Comparison of ENCODE assay signal across 8 cellular contexts in the genomic region with DNA sequence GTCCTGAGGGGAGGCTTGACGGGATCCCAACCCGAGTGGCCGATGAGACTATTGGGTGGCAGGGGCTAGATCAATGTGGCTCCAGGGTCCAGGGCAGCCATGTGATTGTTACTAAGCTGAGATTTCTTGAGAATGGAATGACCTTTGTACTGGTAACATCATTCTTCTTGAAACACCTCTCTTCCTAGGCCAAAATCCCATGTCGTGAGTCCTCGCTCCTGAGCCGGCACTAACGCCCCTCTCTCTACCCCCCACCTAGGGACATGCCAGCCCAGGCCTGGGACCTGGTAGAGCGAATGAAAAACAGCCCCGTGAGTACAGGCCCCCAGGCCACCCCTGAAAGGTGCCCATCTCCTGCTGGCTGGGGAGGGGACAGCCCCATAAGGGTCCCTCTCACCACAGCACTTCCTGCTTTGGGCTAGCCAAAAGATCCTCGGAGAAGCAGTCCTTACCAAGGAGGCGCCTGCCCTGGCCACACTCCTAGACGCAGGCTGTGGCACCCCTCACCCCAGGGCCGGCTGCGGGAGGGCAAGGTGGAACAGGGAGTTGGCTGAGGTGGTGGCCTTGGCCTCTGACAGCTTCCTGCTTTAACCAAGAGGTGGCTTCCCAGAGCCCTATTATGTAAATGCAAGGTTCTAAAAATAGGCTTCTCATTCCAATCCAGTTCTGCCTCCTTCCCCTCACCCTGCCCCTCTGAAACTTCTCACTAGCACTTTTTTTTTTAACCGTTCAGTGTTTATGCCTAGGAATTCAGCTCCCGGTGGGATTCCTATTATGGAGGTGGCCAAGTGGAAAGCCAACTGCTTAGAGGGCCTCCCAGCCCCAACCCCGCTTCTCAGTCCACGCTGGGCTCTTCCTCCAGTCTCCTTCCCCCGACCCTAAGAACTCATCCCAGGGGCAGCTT.
DNase-seq lines count a peak whose midpoint lies in the region; ATAC-seq lines count a peak whose summit lies in the region.

No MANE protein-coding gene starts in this region.

- no peaks in the 10 kb centered on the region for H3K9me3 ChIP-seq in CD8-positive, alpha-beta memory T cell (ENCODE audit: low read length)
- no peaks in the 10 kb centered on the region for H3K9me3 ChIP-seq in naive thymus-derived CD4-positive, alpha-beta T cell (ENCODE audit: control insufficient read depth in 2 of 3, low read length in 3 of 3)
- H3K9me3 ChIP-seq in stomach smooth muscle (ENCODE audit: control insufficient read depth in 2 of 2, low read length in 2 of 2) = no peaks in the 10 kb centered on the region

- H3K27me3 ChIP-seq in CD8-positive, alpha-beta memory T cell (ENCODE audit: insufficient read depth, low read length, poor library complexity, severe bottlenecking) = no peaks in the 10 kb centered on the region
- no peaks in the 10 kb centered on the region for H3K27me3 ChIP-seq in naive thymus-derived CD4-positive, alpha-beta T cell (ENCODE audit: control insufficient read depth in 2 of 2, insufficient read depth in 2 of 2, low read length in 2 of 2)
- no peaks in the 10 kb centered on the region for H3K27me3 ChIP-seq in stomach smooth muscle (ENCODE audit: control insufficient read depth in 1 of 2, insufficient read depth in 2 of 2, low read length in 2 of 2)

- H3K36me3 Mint-ChIP-seq in CD8-positive, alpha-beta memory T cell = peaks cover 0 to 4% (median 2%) of the 10 kb centered on the region in 3 donors
- peaks cover 21% of the 10 kb centered on the region for H3K36me3 Mint-ChIP-seq in effector memory CD8-positive, alpha-beta T cell (ENCODE audit: insufficient read depth)
- H3K36me3 Mint-ChIP-seq in naive thymus-derived CD4-positive, alpha-beta T cell = peaks cover 0 to 6% (median 0%) of the 10 kb centered on the region in 5 donors

- ATAC-seq in HG03280 (IDR thresholded peaks at IDR 0.05; ENCODE audit: unreplicated experiment) = peak; percentile 42
- peak; percentile 61 for ATAC-seq in effector memory CD8-positive, alpha-beta T cell (replicated peaks)
- ATAC-seq in naive thymus-derived CD4-positive, alpha-beta T cell = peak; percentile 59
- no peak for ATAC-seq in GM21367 (IDR thresholded peaks at IDR 0.05; ENCODE audit: unreplicated experiment)

- H3K27ac ChIP-seq in CD8-positive, alpha-beta memory T cell (ENCODE audit: low read depth, low read length) = peak overlapping the region; percentile 52
- H3K27ac ChIP-seq in naive thymus-derived CD4-positive, alpha-beta T cell (ENCODE audit: low read depth, low read length) = peak overlapping the region; percentile 69
- peak overlapping the region; percentile 99 for H3K27ac ChIP-seq in stomach smooth muscle (ENCODE audit: low read length)

- H3K4me1 Mint-ChIP-seq in CD8-positive, alpha-beta memory T cell = peaks cover 59 to 77% (median 63%) of the 10 kb centered on the region in 3 donors
- H3K4me1 Mint-ChIP-seq in effector memory CD8-positive, alpha-beta T cell (ENCODE audit: low read depth in 2 of 2) = peaks cover 42 to 55% of the 10 kb centered on the region in 2 donors
- H3K4me1 Mint-ChIP-seq in naive thymus-derived CD4-positive, alpha-beta T cell = peaks cover 0 to 77% (median 48%) of the 10 kb centered on the region in 7 donors

- peaks cover 67% of the 10 kb centered on the region for H3K4me1 ChIP-seq in CD8-positive, alpha-beta memory T cell (ENCODE audit: insufficient read depth, low read length)
- H3K4me1 ChIP-seq in naive thymus-derived CD4-positive, alpha-beta T cell (ENCODE audit: control insufficient read depth in 2 of 2, insufficient read depth in 2 of 2, low read length in 2 of 2) = peaks cover 41 to 58% of the 10 kb centered on the region in 2 donors
- H3K4me1 ChIP-seq in stomach smooth muscle (ENCODE audit: control insufficient read depth, insufficient read depth, low read length) = peaks cover 79% of the 10 kb centered on the region

- no peaks in the 10 kb centered on the region for H3K27me3 Mint-ChIP-seq in CD8-positive, alpha-beta memory T cell
- H3K27me3 Mint-ChIP-seq in effector memory CD8-positive, alpha-beta T cell = no peaks in the 10 kb centered on the region
- H3K27me3 Mint-ChIP-seq in naive thymus-derived CD4-positive, alpha-beta T cell = no peaks in the 10 kb centered on the region

- intact Hi-C loops in naive thymus-derived CD4-positive, alpha-beta T cell (cut with micrococcal nuclease) = loop anchor here (1.0 to 10.0 kb wide), 5 partner anchors 11 to 1520 kb away; a partner anchor contains a TSS

- H3K27ac Mint-ChIP-seq in CD8-positive, alpha-beta memory T cell = peak overlapping the region; percentile 90 to 100 (median 99)
- peak overlapping the region; percentile 98 to 100 for H3K27ac Mint-ChIP-seq in effector memory CD8-positive, alpha-beta T cell
- peak overlapping the region in 5 of 9 donors; percentile 93 to 100 (median 98) for H3K27ac Mint-ChIP-seq in naive thymus-derived CD4-positive, alpha-beta T cell

- peaks cover 0 to 3% (median 0%) of the 10 kb centered on the region in 5 donors for H3K9me3 Mint-ChIP-seq in CD8-positive, alpha-beta memory T cell
- no peaks in the 10 kb centered on the region for H3K9me3 Mint-ChIP-seq in effector memory CD8-positive, alpha-beta T cell
- peaks cover 0 to 7% (median 0%) of the 10 kb centered on the region in 11 donors for H3K9me3 Mint-ChIP-seq in naive thymus-derived CD4-positive, alpha-beta T cell

- H3K4me3 ChIP-seq in CD8-positive, alpha-beta memory T cell (ENCODE audit: low read length) = no peak overlapping the region
- no peak overlapping the region for H3K4me3 ChIP-seq in naive thymus-derived CD4-positive, alpha-beta T cell (ENCODE audit: low read length)
- H3K4me3 ChIP-seq in stomach smooth muscle (ENCODE audit: low read length in 2 of 2) = peak overlapping the region; percentile 33 to 49

- no peaks in the 10 kb centered on the region for H3K36me3 ChIP-seq in CD8-positive, alpha-beta memory T cell (ENCODE audit: insufficient read depth, low read length)
- H3K36me3 ChIP-seq in naive thymus-derived CD4-positive, alpha-beta T cell (ENCODE audit: control insufficient read depth in 2 of 3, insufficient read depth in 3 of 3, low read length in 3 of 3) = no peaks in the 10 kb centered on the region
- no peaks in the 10 kb centered on the region for H3K36me3 ChIP-seq in stomach smooth muscle (ENCODE audit: control insufficient read depth in 2 of 2, insufficient read depth in 2 of 2, low read length in 2 of 2)

- H3K9ac ChIP-seq in stomach smooth muscle (ENCODE audit: low read length in 2 of 2) = peak overlapping the region; percentile 72 to 73

- CTCF ChIA-PET in CD8-positive, alpha-beta memory T cell (lab: Charles Lee) = interaction anchor here (0.8 to 6.7 kb wide), 2 partner anchors 31 to 59 kb away, joined by 3 to 50 read pairs; no protein-coding TSS in a partner anchor
- CTCF ChIA-PET in naive thymus-derived CD4-positive, alpha-beta T cell (lab: Charles Lee) = interaction anchor here (1.0 to 1.8 kb wide), 3 partner anchors 9 to 31 kb away, joined by 3 to 9 read pairs (median 3); no protein-coding TSS in a partner anchor

- peak; percentile 45 to 80 (median 66) for DNase-seq in CD8-positive, alpha-beta memory T cell
- DNase-seq in activated CD4-positive, alpha-beta T cell treated with anti-CD3 and anti-CD28 coated beads, Interleukin-2, amount 50 U/mL, for 1 hour = peak; percentile 53
- peak; percentile 35 to 64 (median 63) for DNase-seq in effector memory CD8-positive, alpha-beta T cell
- DNase-seq in naive thymus-derived CD4-positive, alpha-beta T cell = peak; percentile 45 to 75 (median 57)
- DNase-seq in NCI-H146 (lab: John Stamatoyannopoulos, UW) = no peak

- POLR2A ChIA-PET in CD8-positive, alpha-beta memory T cell (lab: Charles Lee) = interaction anchor here (0.6 to 1.2 kb wide), 3 partner anchors 9 to 127 kb away, joined by 3 to 7 read pairs (median 3); a partner anchor contains a TSS
- POLR2A ChIA-PET in naive thymus-derived CD4-positive, alpha-beta T cell (lab: Charles Lee) = interaction anchor here (0.5 to 5.6 kb wide), 10 partner anchors 8 to 668 kb away, joined by 3 to 53 read pairs (median 4); a partner anchor contains a TSS

- H3K4me3 Mint-ChIP-seq in CD8-positive, alpha-beta memory T cell = peak overlapping the region in 6 of 7 donors; percentile 53 to 72 (median 64)
- H3K4me3 Mint-ChIP-seq in effector memory CD8-positive, alpha-beta T cell = peak overlapping the region; percentile 34 to 55
- H3K4me3 Mint-ChIP-seq in naive thymus-derived CD4-positive, alpha-beta T cell = peak overlapping the region in 9 of 10 donors; percentile 15 to 76 (median 71)

Comparison
In these comparisons a context has a peak if more than half of its experiments do, and no peak if none do; other contexts are left out.
1. H3K4me3 ChIP-seq: peak in stomach smooth muscle (2 of 2); none in CD8-positive, alpha-beta memory T cell (single experiment) and naive thymus-derived CD4-positive, alpha-beta T cell (single experiment).
2. Peak in every context shown above with its lines, with median percentiles within 50 percentile points of each other: H3K27ac ChIP-seq, H3K27ac Mint-ChIP-seq and H3K4me3 Mint-ChIP-seq.